ENCODE assay signal across 8 cellular contexts in genomic region chrX:150362599-150363481, GRCh38. TPM values are rescaled to one million over a fixed set of nuclear protein-coding genes. Genes with fewer than 3 reads are reported as not detected.
DNase-seq lines count a peak whose midpoint lies in the region; ATAC-seq and TF ChIP-seq lines count a peak whose summit lies in the region.

MAMLD1 (plus strand) TSS chrX:150363317; CDS start chrX:150445517, 82,200 bp downstream.

- no peaks in the 10 kb centered on the region for H3K9me3 Mint-ChIP-seq in stimulated activated memory B cell treated with anti-CD40 and anti-IgM and Interleukin-4, amounts not matched to agents 10 μg/mL and 1 μg/mL and 100 μg/mL, for 72 hours

- H3K4me3 ChIP-seq in NB4 (ENCODE audit: low read depth, low read length) = no peak within 1 kb of the TSS
- peak within 1 kb of the TSS; percentile 65 for H3K4me3 ChIP-seq in epithelial cell of proximal tubule (ENCODE audit: low read depth, low read length)

- TF ChIP-seq CTCF in NB4 (IDR thresholded peaks at IDR 0.05; ENCODE audit: low read depth, low read length) (no peak), epithelial cell of proximal tubule (conservative IDR thresholded peaks at IDR 0.05; ENCODE audit: low read depth, low read length) (no peak)

- peak within 1 kb of the TSS; percentile 85 for H3K4me3 Mint-ChIP-seq in stimulated activated memory B cell treated with anti-CD40 and anti-IgM and Interleukin-4, amounts not matched to agents 10 μg/mL and 1 μg/mL and 100 μg/mL, for 72 hours

- H3K36me3 Mint-ChIP-seq in stimulated activated memory B cell treated with anti-CD40 and anti-IgM and Interleukin-4, amounts not matched to agents 10 μg/mL and 1 μg/mL and 100 μg/mL, for 72 hours = no peaks in the 10 kb centered on the region

- ATAC-seq in stimulated activated memory B cell treated with anti-CD40 and anti-IgM and Interleukin-4, amounts not matched to agents 10 μg/mL and 1 μg/mL and 100 μg/mL, for 72 hours = peak; percentile 76
- no peak for ATAC-seq in GM19463 (IDR thresholded peaks at IDR 0.05; ENCODE audit: unreplicated experiment)
- ATAC-seq in GM21576 (IDR thresholded peaks at IDR 0.05; ENCODE audit: unreplicated experiment) = no peak

- H3K27me3 Mint-ChIP-seq in stimulated activated memory B cell treated with anti-CD40 and anti-IgM and Interleukin-4, amounts not matched to agents 10 μg/mL and 1 μg/mL and 100 μg/mL, for 72 hours = peaks cover 37% of the 10 kb centered on the region

- peak within 1 kb of the TSS; percentile 2 for H3K27ac Mint-ChIP-seq in stimulated activated memory B cell treated with anti-CD40 and anti-IgM and Interleukin-4, amounts not matched to agents 10 μg/mL and 1 μg/mL and 100 μg/mL, for 72 hours

- TF ChIP-seq POLR2A in NB4 (IDR thresholded peaks at IDR 0.05; ENCODE audit: extremely low read depth, insufficient read length) = no peak

- peak; percentile 84 for DNase-seq in Daoy (ENCODE audit: low read depth)
- DNase-seq in NB4 (ENCODE audit: low read depth) = peak; percentile 53
- peak; percentile 69 for DNase-seq in activated T-cell treated with anti-CD3 and anti-CD28 coated beads, Interleukin-2, amount 50 U/mL, for 1 hour
- no peak for DNase-seq in epithelial cell of proximal tubule (ENCODE audit: low read depth)
- DNase-seq in midbrain (lab: John Stamatoyannopoulos, UW) = peak; percentile 14

- H3K4me1 Mint-ChIP-seq in stimulated activated memory B cell treated with anti-CD40 and anti-IgM and Interleukin-4, amounts not matched to agents 10 μg/mL and 1 μg/mL and 100 μg/mL, for 72 hours = peaks cover 46% of the 10 kb centered on the region

RNA-seq across cellular contexts. Expression of gene MAMLD1, which starts in this region (rescaled TPM):
- 2.2 and 12.3 TPM in 2 replicates for total RNA-seq in Daoy (2014; rRNA removed; shearing (Covaris generic))
- total RNA-seq in epithelial cell of proximal tubule = 1.5 and 2.5 TPM in 2 replicates
